22 cellular contexts compared by ENCODE assay signal in the genomic region with DNA sequence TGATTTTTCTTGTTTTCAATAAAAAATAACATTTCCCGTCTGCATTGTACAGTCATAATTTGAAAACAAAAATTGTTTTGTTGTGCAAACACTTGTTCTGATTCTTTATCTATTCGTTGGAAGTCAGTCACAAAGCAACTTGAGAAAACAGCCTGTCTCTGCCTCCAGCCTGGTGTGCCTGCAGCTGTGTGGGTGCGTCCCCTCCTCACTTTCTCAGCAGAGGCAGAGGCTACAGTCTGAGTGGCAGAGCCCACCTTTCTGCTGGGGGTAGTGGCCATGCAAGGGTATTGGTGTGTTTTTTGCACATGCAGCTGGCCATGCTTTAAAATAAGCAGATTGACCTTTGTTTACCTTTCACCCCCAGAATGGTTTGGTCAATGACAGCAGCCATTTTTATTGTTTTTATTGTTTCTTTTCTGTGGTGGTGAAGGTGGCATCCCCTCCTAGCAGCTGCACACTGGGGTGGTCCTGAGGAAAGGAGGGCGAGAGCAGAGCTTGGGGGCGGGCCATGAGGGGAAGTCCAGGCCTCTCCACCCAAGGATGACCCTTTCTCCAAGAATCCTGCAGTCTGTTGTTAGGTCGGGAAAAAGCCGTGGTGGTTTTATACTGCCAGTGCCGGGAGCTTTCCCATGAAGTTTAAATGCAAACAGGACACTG.
"Had no signal": no experiment of that assay in that cellular context is flagged by ENCODE, and none has a peak within 500 bp of the region (broad histone marks: within the 10 kb centered on the region; RNA-seq: fewer than 3 reads in every experiment).

No MANE protein-coding gene starts in this region.

- H3K9ac ChIP-seq: neural progenitor cell had no signal

- DNase-seq: cortex of kidney; effector CD4-positive, alpha-beta T cell; foreskin fibroblast; heart left ventricle; left lung; mesenchymal stem cell; mucosa of descending colon; naive B cell; nucleus accumbens; right cardiac atrium; sigmoid colon; stimulated activated CD4-positive, alpha-beta T cell treated with anti-CD3 and anti-CD28 coated beads, Interleukin-4, amount 100 ng/mL, for 4 hours; stimulated activated naive CD8-positive, alpha-beta T cell treated with anti-CD3 and anti-CD28 coated beads, Interleukin-15, Interleukin-2, amounts not matched to agents 100 U/mL and 50 U/mL, for 24 hours; testis; upper lobe of left lung; uterus had no signal

- FAIRE-seq: kidney had no signal

- H3K4me2 ChIP-seq: hepatocyte, neural progenitor cell had no signal

- H3K36me3 ChIP-seq: gastroesophageal sphincter, heart left ventricle, left lung, neural progenitor cell, prostate gland, sigmoid colon, tibial artery, upper lobe of left lung, uterus had no signal

- H3K4me3 ChIP-seq: gastroesophageal sphincter, heart left ventricle, hepatocyte, left lung, mucosa of descending colon, neural progenitor cell, prostate gland, sigmoid colon, testis, tibial artery, upper lobe of left lung, uterus had no signal

- H3K4me1 ChIP-seq: gastroesophageal sphincter, heart left ventricle, left lung, prostate gland, sigmoid colon, testis, tibial artery, upper lobe of left lung, uterus had no signal

- H3K27me3 ChIP-seq: gastroesophageal sphincter, heart left ventricle, hepatocyte, left lung, neural progenitor cell, sigmoid colon, testis, upper lobe of left lung, uterus had no signal

- H3K9me3 ChIP-seq: gastroesophageal sphincter, left lung, mucosa of descending colon, prostate gland, testis, tibial artery, upper lobe of left lung, uterus had no signal

- H3K27ac ChIP-seq: gastroesophageal sphincter, heart left ventricle, hepatocyte, left lung, neural progenitor cell, prostate gland, sigmoid colon, testis, tibial artery, upper lobe of left lung, uterus had no signal
